ENCODE assay signal across 8 cellular contexts in the genomic region with DNA sequence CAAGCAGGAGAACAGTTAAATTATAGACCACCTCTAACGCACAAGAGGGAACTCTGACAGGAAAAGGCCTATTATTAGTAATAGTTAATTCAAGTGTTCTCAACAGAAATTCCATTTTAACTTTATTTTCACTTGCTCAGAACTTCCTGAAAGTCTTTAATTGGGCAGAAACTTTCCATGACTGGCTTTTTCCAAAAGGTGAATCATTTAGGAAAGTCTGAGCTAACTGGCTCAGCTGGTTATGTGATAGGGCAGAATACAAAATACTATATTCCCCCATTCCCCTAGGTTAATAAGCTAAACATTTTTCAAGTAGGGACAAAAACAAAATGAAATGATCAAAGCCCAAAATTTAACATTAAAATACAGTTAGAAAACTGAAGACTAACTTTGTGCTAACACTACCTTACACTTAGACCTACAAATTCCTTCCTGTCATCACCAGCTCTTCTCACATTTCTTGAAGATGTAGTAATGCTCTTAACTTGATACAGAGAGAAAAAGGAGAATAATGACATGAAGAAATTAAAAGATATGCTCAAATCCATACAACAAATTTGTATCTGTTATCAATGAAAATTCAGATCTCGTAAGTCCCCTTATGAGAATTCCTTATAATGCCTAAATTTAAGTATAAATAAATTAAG. TPM values are rescaled to one million over a fixed set of nuclear protein-coding genes. Genes with fewer than 3 reads are reported as not detected.
DNase-seq lines count a peak whose midpoint lies in the region; ATAC-seq and TF ChIP-seq lines count a peak whose summit lies in the region.

No MANE protein-coding gene starts in this region.

- no peaks in the 10 kb centered on the region for H3K27me3 Mint-ChIP-seq in Calu3 (ENCODE audit: unreplicated experiment)

- TF ChIP-seq POLR2A in adrenal gland (IDR thresholded peaks at IDR 0.05), result no peak

- H3K9me3 Mint-ChIP-seq in Calu3 (ENCODE audit: low read depth, unreplicated experiment), result no peaks in the 10 kb centered on the region

- peaks cover 22% of the 10 kb centered on the region for H3K36me3 Mint-ChIP-seq in Calu3 (ENCODE audit: insufficient read depth, unreplicated experiment)

- peak overlapping the region in 4 of 5 donors; percentile 53 to 86 (median 70) for H3K27ac ChIP-seq in adrenal gland
- peak overlapping the region in 8 of 10 donors; percentile 28 to 86 (median 74) for H3K27ac ChIP-seq in heart right ventricle
- H3K27ac ChIP-seq in skeletal muscle tissue (ENCODE audit: low read depth, low read length), result peak overlapping the region; percentile 51

- H3K4me3 ChIP-seq in adrenal gland (no peak overlapping the region), heart right ventricle (no peak overlapping the region), skeletal muscle tissue (ENCODE audit: low read length in 3 of 3) (no peak overlapping the region)

- DNase-seq in HT1080 (ENCODE audit: low read depth), result peak; percentile 41
- no peak for DNase-seq in adrenal gland
- peak in 1 of 2 donors; percentile 15 for DNase-seq in heart right ventricle
- DNase-seq in NCI-H128 (lab: John Stamatoyannopoulos, UW; ENCODE audit: unreplicated experiment), result no peak
- DNase-seq in Calu3, result no peak

- H3K4me3 Mint-ChIP-seq in Calu3 (ENCODE audit: low read depth, unreplicated experiment), result no peak overlapping the region

- ATAC-seq in heart right ventricle (peak in 6 of 8 donors; percentile 41 to 75 (median 64)), GM18519 (IDR thresholded peaks at IDR 0.05; ENCODE audit: low FRiP score, unreplicated experiment) (no peak), HG03520 (IDR thresholded peaks at IDR 0.05; ENCODE audit: unreplicated experiment) (no peak)

- BruUV-seq in Calu3 (replicated peaks; lab: Mats Ljungman, UMichigan), result no TSS peak

- no peak for TF ChIP-seq CTCF in adrenal gland (IDR thresholded peaks at IDR 0.05)
- TF ChIP-seq CTCF in heart right ventricle (IDR thresholded peaks at IDR 0.05), result no peak
- TF ChIP-seq CTCF in Calu3 (IDR thresholded peaks at IDR 0.05; ENCODE audit: unreplicated experiment), result no peak

- 21 to 25% (median 23%) methylated on average over 2 of the region's 2 CpGs for WGBS in adrenal gland, 4 donors
- WGBS in heart right ventricle, 2 donors, result 13 to 19% methylated on average over 2 of the region's 2 CpGs

- H3K36me3 ChIP-seq in adrenal gland (replicated peaks in 1 of 2) (no peaks in the 10 kb centered on the region), heart right ventricle (peaks cover 0 to 41% (median 6%) of the 10 kb centered on the region in 9 donors), skeletal muscle tissue (ENCODE audit: control insufficient read depth in 3 of 3, insufficient read depth in 3 of 3, low read length in 3 of 3) (peaks cover 0 to 5% (median 2%) of the 10 kb centered on the region in 3 donors)

- CTCF ChIA-PET in Calu3 (lab: Charles Lee), result interaction anchor here (0.9 kb wide), 1 partner anchor 203 kb away, joined by 11 read pairs; no protein-coding TSS in a partner anchor

- intact Hi-C loops in adrenal gland (cut with DNase I) (no loop called here), heart right ventricle (cut with DNase I) (loop anchor here in 5 of 10 donors (2.0 to 5.0 kb wide), 4 partner anchors 170 to 205 kb away; no protein-coding TSS in a partner anchor), Calu3 (cut with micrococcal nuclease; ENCODE audit: unreplicated experiment) (no loop called here)

- no peaks in the 10 kb centered on the region for H3K4me1 Mint-ChIP-seq in Calu3 (ENCODE audit: low read depth, unreplicated experiment)

- H3K9ac ChIP-seq in skeletal muscle tissue (ENCODE audit: low read depth in 1 of 3, low read length in 3 of 3), result no peak overlapping the region

- H3K27me3 ChIP-seq in adrenal gland, result no peaks in the 10 kb centered on the region
- H3K27me3 ChIP-seq in heart right ventricle, result no peaks in the 10 kb centered on the region
- H3K27me3 ChIP-seq in skeletal muscle tissue (ENCODE audit: control insufficient read depth in 3 of 3, insufficient read depth in 3 of 3, low read length in 3 of 3), result no peaks in the 10 kb centered on the region

- H3K9me3 ChIP-seq in adrenal gland (replicated peaks in 1 of 3) (no peaks in the 10 kb centered on the region), heart right ventricle (no peaks in the 10 kb centered on the region), skeletal muscle tissue (ENCODE audit: control insufficient read depth in 3 of 3, low read length in 3 of 3) (no peaks in the 10 kb centered on the region)

- H3K27ac Mint-ChIP-seq in Calu3 (ENCODE audit: unreplicated experiment), result no peak overlapping the region

- H3K4me1 ChIP-seq in adrenal gland (replicated peaks in 1 of 2) (peaks cover 6 to 20% of the 10 kb centered on the region in 2 donors), heart right ventricle (peaks cover 0 to 34% (median 21%) of the 10 kb centered on the region in 9 donors), skeletal muscle tissue (ENCODE audit: control insufficient read depth in 3 of 3, insufficient read depth in 3 of 3, low read length in 3 of 3) (peaks cover 9 to 14% (median 10%) of the 10 kb centered on the region in 3 donors)

RNA-seq across cellular contexts. Expression of a gene that starts 31.0 kb away (rescaled TPM):
- total RNA-seq in HT1080 (2014; rRNA removed; shearing (Covaris generic)), result 24.7 and 24.8 TPM in 2 replicates
- 52.5 and 57.4 TPM in 2 replicates for polyA plus RNA-seq in HT1080 (2015; cell fraction: cytosol; rRNA removed)
- 15.7 and 32.6 TPM in 2 replicates for polyA plus RNA-seq in HT1080 (2015; cell fraction: nucleus; rRNA removed)
- total RNA-seq in adrenal gland, result 10 to 100 TPM; 40.6 to 95.0 (median 51.3) TPM
- polyA plus RNA-seq in adrenal gland, result 100 to 1,000 TPM in 1 of 3 donors, 10 to 100 TPM in 2; 61.0 to 121 (median 83.4) TPM
- 10 to 100 TPM; 19.0 to 27.8 (median 24.9) TPM for total RNA-seq in heart right ventricle
- 10 to 100 TPM; 38.6 to 63.6 TPM for polyA plus RNA-seq in heart right ventricle
- 49.6 TPM for total RNA-seq in skeletal muscle tissue
- total RNA-seq in Calu3 (2022), result 64.1 and 70.9 TPM in 2 replicates

Comparison
In these comparisons a context has a peak if more than half of its experiments do, and no peak if none do; other contexts are left out.
1. ATAC-seq: peak in heart right ventricle (6 of 8); none in GM18519 (single experiment) and HG03520 (single experiment).
2. Peak in every context shown above with its lines, with median percentiles within 50 percentile points of each other: H3K27ac ChIP-seq.